8 cellular contexts compared by ENCODE assay signal in genomic region chr17:45261577-45262515, GRCh38. TPM values are rescaled to one million over a fixed set of nuclear protein-coding genes. Genes with fewer than 3 reads are reported as not detected.
DNase-seq lines count a peak whose midpoint lies in the region; ATAC-seq lines count a peak whose summit lies in the region.

TSS of gene SPATA32 (minus strand) at chr17:45262094. CDS start at chr17:45262016, 78 bp downstream.

- H3K4me1 Mint-ChIP-seq in T-helper 17 cell (peaks cover 33% of the 10 kb centered on the region), immature natural killer cell (peaks cover 9 to 11% of the 10 kb centered on the region in 2 donors)

- H3K36me3 Mint-ChIP-seq in T-helper 17 cell (ENCODE audit: low read depth) (no peaks in the 10 kb centered on the region), immature natural killer cell (no peaks in the 10 kb centered on the region)

- H3K9me3 Mint-ChIP-seq in immature natural killer cell: no peaks in the 10 kb centered on the region

- DNase-seq in GM19240 (ENCODE audit: insufficient read length, low spot score) (peak; percentile 67), T-helper 17 cell (peak; percentile 45 to 47 (median 46)), astrocyte of the hippocampus (ENCODE audit: low read depth, low spot score) (peak; percentile 39), immature natural killer cell (peak; percentile 58 to 60 (median 58)), DMS 273 treated with DMSO at 0.1 percent for 48 hours (lab: John Stamatoyannopoulos, UW) (no peak), HK-2 (ENCODE audit: unreplicated experiment) (no peak), NCI-H345 (lab: John Stamatoyannopoulos, UW) (no peak)
- DNase-seq in stimulated activated CD4-positive, alpha-beta T cell treated with anti-CD3 and anti-CD28 coated beads, Interleukin-12 subunit alpha, Interleukin-12 subunit beta, amount 100 ng/mL, for 48 hours (ENCODE audit: low read depth in 2 of 3, low spot score in 1 of 3): peak; percentile 33 to 49 (median 38)

- H3K27ac Mint-ChIP-seq in T-helper 17 cell (peak within 1 kb of the TSS; percentile 70), immature natural killer cell (peak within 1 kb of the TSS; percentile 23 to 66 (median 52))

- H3K4me3 Mint-ChIP-seq in T-helper 17 cell (peak within 1 kb of the TSS; percentile 86), immature natural killer cell (peak within 1 kb of the TSS; percentile 75 to 85 (median 78))

- ATAC-seq in T-helper 17 cell: peak; percentile 86

- H3K27me3 Mint-ChIP-seq in T-helper 17 cell: no peaks in the 10 kb centered on the region
- peaks cover 0 to 2% (median 0%) of the 10 kb centered on the region in 3 donors for H3K27me3 Mint-ChIP-seq in immature natural killer cell (ENCODE audit: low read depth in 3 of 3)

- H3K9me3 ChIP-seq in T-helper 17 cell (ENCODE audit: control insufficient read depth, low read length, poor library complexity, severe bottlenecking): no peaks in the 10 kb centered on the region

RNA-seq across cellular contexts. Expression of gene SPATA32, which starts in this region (rescaled TPM):
- total RNA-seq in T-helper 17 cell: under 1 TPM in 1 of 2 donors, not detected in 1; 0.17 TPM
- polyA plus RNA-seq in immature natural killer cell: under 1 TPM in 1 of 3 donors, not detected in 2; 0.16 TPM

Comparison
In these comparisons a context has a peak if more than half of its experiments do, and no peak if none do; other contexts are left out.
1. Peak in DNase-seq and ATAC-seq in T-helper 17 cell; RNA of the gene not detected or under 1 TPM.
2. Peak in DNase-seq in immature natural killer cell; RNA of the gene not detected or under 1 TPM.
3. DNase-seq: peak in GM19240 (single experiment), astrocyte of the hippocampus (single experiment) and stimulated activated CD4-positive, alpha-beta T cell treated with anti-CD3 and anti-CD28 coated beads, Interleukin-12 subunit alpha, Interleukin-12 subunit beta, amount 100 ng/mL, for 48 hours (3 of 3); none in DMS 273 treated with DMSO at 0.1 percent for 48 hours (single experiment), HK-2 (single experiment) and NCI-H345 (single experiment).